ENCODE assay signal across 8 cellular contexts in the genomic region with DNA sequence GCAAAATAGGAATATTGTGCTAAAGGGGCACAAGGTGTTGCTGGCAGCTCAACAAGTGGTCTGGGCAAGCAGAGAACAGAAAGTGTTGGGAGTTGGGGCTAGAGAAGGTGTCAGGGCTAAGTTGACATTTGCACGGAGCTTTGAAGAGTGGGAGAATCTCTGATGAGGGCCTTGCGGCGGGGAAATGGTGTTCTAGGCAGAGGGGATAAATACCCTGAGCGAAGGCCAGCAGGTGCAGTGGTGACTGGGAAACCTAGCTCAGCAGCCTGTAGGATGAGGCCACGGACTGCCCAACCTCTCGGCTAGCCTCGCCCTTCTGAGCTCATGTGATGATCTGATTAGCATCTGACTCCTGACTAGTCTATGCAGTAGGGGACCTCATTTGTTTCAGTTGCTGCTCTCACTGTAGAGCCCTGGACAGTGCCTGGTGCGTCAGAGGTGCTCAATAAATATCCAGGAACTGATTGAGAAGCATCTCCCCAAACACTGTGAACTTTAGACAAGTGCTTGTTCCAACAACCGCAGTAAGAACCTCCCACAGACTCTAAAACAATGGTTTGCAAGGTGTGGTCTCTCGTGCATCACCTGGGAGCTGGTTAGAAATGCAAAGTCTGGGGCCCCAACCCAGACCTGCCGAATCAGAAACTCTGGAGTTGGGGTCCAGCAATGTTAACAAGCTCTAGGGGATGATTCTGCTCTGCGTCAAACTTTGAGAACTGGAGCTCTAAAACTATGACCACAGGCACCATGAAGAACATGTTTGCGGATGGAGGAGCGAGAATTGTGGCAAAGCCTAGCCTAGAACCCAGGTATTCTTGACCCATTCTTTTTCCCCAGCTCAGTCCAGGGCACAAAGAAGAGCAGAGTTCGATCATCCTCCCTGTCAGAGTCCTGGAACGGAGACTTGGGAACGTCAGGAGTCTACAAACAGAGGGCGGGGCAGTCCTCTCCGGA. TPM values are rescaled to one million over a fixed set of nuclear protein-coding genes. Genes with fewer than 3 reads are reported as not detected.
DNase-seq lines count a peak whose midpoint lies in the region; ATAC-seq, FAIRE-seq and TF ChIP-seq lines count a peak whose summit lies in the region.

No MANE protein-coding gene starts in this region.

- TF ChIP-seq CTCF in WTC11 (IDR thresholded peaks at IDR 0.05), result no peak
- TF ChIP-seq CTCF in stomach (IDR thresholded peaks at IDR 0.05), result no peak

- H3K27me3 ChIP-seq in stomach, result peaks cover 0 to 31% (median 18%) of the 10 kb centered on the region in 3 donors

- intact Hi-C loops in stomach (cut with DNase I; ENCODE audit: low total_unique reads), result no loop called here

- TF ChIP-seq POLR2A in stomach (IDR thresholded peaks at IDR 0.05), result no peak

- 36 to 49% (median 40%) methylated on average over 18 to 19 of the region's 19 CpGs for WGBS in stomach, 5 donors

- H3K9me3 ChIP-seq in stomach, result no peaks in the 10 kb centered on the region

- H3K27me3 Mint-ChIP-seq in WTC11 (ENCODE audit: low read depth), result peaks cover 58% of the 10 kb centered on the region

- POLR2A ChIA-PET in WTC11 (lab: Charles Lee), result interaction anchor here (0.9 to 2.4 kb wide), 4 partner anchors 35 to 63 kb away, joined by 3 to 7 read pairs (median 4); no protein-coding TSS in a partner anchor

- ATAC-seq in WTC11 (peak; percentile 18), GM21423 (IDR thresholded peaks at IDR 0.05; ENCODE audit: unreplicated experiment) (no peak)

- H3K4me3 Mint-ChIP-seq in WTC11, result peak overlapping the region; percentile 70

- DNase-seq in activated effector memory CD4-positive, alpha-beta T cell treated with anti-CD3 and anti-CD28 coated beads, Interleukin-2, amount 50 U/mL, for 16 hours, result peak; percentile 59
- DNase-seq in activated effector memory CD4-positive, alpha-beta T cell treated with Interleukin-2 at 50 U/mL for 16 hours, result no peak
- DNase-seq in WTC11 (ENCODE audit: low spot score) (peak; percentile 48), stomach (no peak), dedifferentiated amniotic fluid mesenchymal stem cell (ENCODE audit: extremely low spot score) (no peak), SKM-1 (lab: John Stamatoyannopoulos, UW; ENCODE audit: unreplicated experiment) (no peak)

- no peaks in the 10 kb centered on the region for H3K36me3 Mint-ChIP-seq in WTC11

- peak overlapping the region; percentile 63 to 77 (median 70) for H3K4me3 ChIP-seq in stomach

- H3K4me1 ChIP-seq in stomach, result peaks cover 18 to 56% (median 42%) of the 10 kb centered on the region in 4 donors

- TF ChIP-seq EP300 in stomach (IDR thresholded peaks at IDR 0.05), result no peak

- peaks cover 50% of the 10 kb centered on the region for H3K4me1 Mint-ChIP-seq in WTC11

- H3K27ac ChIP-seq in stomach, result peak overlapping the region in 2 of 5 donors; percentile 75 to 78

- no peaks in the 10 kb centered on the region for H3K9me3 Mint-ChIP-seq in WTC11

- no peak overlapping the region for H3K27ac Mint-ChIP-seq in WTC11

- H3K36me3 ChIP-seq in stomach, result no peaks in the 10 kb centered on the region

- CTCF ChIA-PET in WTC11 (lab: Charles Lee), result interaction anchor here (0.6 to 4.8 kb wide), 38 partner anchors 9 to 1058 kb away, joined by 3 to 106 read pairs (median 8); no protein-coding TSS in a partner anchor

- peak; percentile 21 for FAIRE-seq in islet of Langerhans (lab: Jason Lieb, UNC)

TF ChIP-seq in WTC11, 78 proteins besides CTCF, POLR2A, EP300 and RAD21:
- TF ChIP-seq TEAD1 (CRISPR knock-in tag; IDR thresholded peaks at IDR 0.05), result 0 out of 2 replicates have a peak, but pooled peaks have one; percentile 5
- TF ChIP-seq E2F4 (CRISPR knock-in tag; IDR thresholded peaks at IDR 0.05; ENCODE audit: borderline replicate concordance, low read depth), result no peak
- TF ChIP-seq, protein P1, sequence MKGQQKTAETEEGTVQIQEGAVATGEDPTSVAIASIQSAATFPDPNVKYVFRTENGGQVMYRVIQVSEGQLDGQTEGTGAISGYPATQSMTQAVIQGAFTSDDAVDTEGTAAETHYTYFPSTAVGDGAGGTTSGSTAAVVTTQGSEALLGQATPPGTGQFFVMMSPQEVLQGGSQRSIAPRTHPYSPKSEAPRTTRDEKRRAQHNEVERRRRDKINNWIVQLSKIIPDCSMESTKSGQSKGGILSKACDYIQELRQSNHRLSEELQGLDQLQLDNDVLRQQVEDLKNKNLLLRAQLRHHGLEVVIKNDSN (CRISPR knock-in tag; IDR thresholded peaks at IDR 0.05), result peak; percentile 37; the same call in 1 of the 2 replicates
- no peak for TF ChIP-seq OVOL2 (CRISPR knock-in tag; IDR thresholded peaks at IDR 0.05; ENCODE audit: borderline replicate concordance)
- TF ChIP-seq MAX (CRISPR knock-in tag; IDR thresholded peaks at IDR 0.05), result peak; percentile 24; the same call in 1 of the 2 replicates

RNA-seq across cellular contexts. Expression of gene FOXO6, which starts 0.9 kb away (rescaled TPM):
- total RNA-seq in WTC11 (2021), result 5.4 to 7.4 TPM (median 7.0 TPM) in 3 replicates
- 1 to 10 TPM in 1 of 5 donors, under 1 TPM in 1, not detected in 3; under 0.01 to 1.1 TPM for total RNA-seq in stomach
- under 1 TPM in 2 of 3 donors, not detected in 1; 0.37 to 0.83 TPM for polyA plus RNA-seq in stomach

Comparison
In these comparisons a context has a peak if more than half of its experiments do, and no peak if none do; other contexts are left out.
1. DNase-seq: peak in activated effector memory CD4-positive, alpha-beta T cell treated with anti-CD3 and anti-CD28 coated beads, Interleukin-2, amount 50 U/mL, for 16 hours (single experiment) and WTC11 (single experiment); none in activated effector memory CD4-positive, alpha-beta T cell treated with Interleukin-2 at 50 U/mL for 16 hours (single experiment), stomach (single experiment), dedifferentiated amniotic fluid mesenchymal stem cell (single experiment) and SKM-1 (single experiment).